ENCODE assay signal across 8 cellular contexts in the genomic region with DNA sequence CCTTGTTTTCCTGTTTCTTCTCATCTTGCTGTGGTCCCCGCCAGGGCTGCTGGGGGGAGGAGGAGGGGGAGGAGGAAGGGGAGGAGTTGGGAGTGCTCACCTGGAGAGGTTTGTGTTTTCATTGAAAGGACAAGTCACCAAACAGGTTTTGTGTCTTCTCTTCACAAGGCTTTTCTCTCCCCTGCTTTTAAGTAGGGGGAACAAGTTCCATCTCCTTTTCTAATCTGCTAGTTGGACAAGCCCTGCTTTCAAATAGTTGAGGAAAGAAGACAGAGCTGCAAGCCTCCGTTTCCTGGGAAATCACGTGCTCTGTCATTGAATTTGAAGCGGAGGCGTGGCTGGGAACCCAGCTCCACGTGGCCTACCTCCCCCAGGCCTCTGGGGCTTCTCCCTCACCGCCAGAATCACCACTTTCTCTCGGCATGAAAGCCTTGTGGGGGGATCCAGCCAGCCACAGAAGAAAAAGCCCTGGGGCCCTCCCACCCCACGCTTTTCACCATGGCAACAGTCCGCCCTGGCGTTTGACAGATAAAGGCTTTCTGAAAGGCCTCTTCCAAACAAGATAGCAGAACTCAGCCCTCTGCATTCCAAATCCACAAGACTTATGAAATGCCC. TPM values are rescaled to one million over a fixed set of nuclear protein-coding genes. Genes with fewer than 3 reads are reported as not detected.
A peak's percentile ranks its signal among the peaks of the same experiment; 100 is the strongest.
DNase-seq lines count a peak whose midpoint lies in the region; ATAC-seq, FAIRE-seq and TF ChIP-seq lines count a peak whose summit lies in the region.

No MANE protein-coding gene starts in this region.

- H3K27ac ChIP-seq in BLaER1 (no peak overlapping the region; the same call in 1 of the 2 replicates), pancreas (peak overlapping the region; percentile 77 to 91 (median 90))

- no peaks in the 10 kb centered on the region for H3K27me3 ChIP-seq in BLaER1
- no peaks in the 10 kb centered on the region for H3K27me3 ChIP-seq in pancreas

- H4K20me1 ChIP-seq in BLaER1 = no peaks in the 10 kb centered on the region

- intact Hi-C loops in pancreas (cut with DNase I) = no loop called here

- H3K9me3 ChIP-seq in BLaER1 = no peaks in the 10 kb centered on the region
- no peaks in the 10 kb centered on the region for H3K9me3 ChIP-seq in pancreas

- peak; percentile 26 for DNase-seq in HPDE6-E6E7 (ENCODE audit: extremely low spot score)
- peak; percentile 78 for DNase-seq in activated CD8-positive, alpha-beta memory T cell treated with anti-CD3 and anti-CD28 coated beads for 24 hours
- DNase-seq in fibroblast of peridontal ligament (ENCODE audit: extremely low read depth) = peak; percentile 12
- peak in 5 of 6 donors; percentile 48 to 68 (median 62) for DNase-seq in pancreas
- no peak for DNase-seq in NCI-H1930 (lab: John Stamatoyannopoulos, UW)

- H3K4me3 ChIP-seq in BLaER1 = no peak overlapping the region
- no peak overlapping the region for H3K4me3 ChIP-seq in pancreas

- WGBS in pancreas, 2 donors = 14 to 22% methylated on average over 11 of the region's 11 CpGs

- ATAC-seq in pancreas = peak; percentile 47 to 67 (median 60)
- no peak for ATAC-seq in GM18498 (IDR thresholded peaks at IDR 0.05; ENCODE audit: unreplicated experiment)
- ATAC-seq in GM18502 (IDR thresholded peaks at IDR 0.05; ENCODE audit: poor library complexity, unreplicated experiment) = no peak

- H3K36me3 ChIP-seq in BLaER1 (peaks cover 8% of the 10 kb centered on the region), pancreas (peaks cover 0 to 7% (median 0%) of the 10 kb centered on the region in 3 donors)

- no peak overlapping the region; the same call in 1 of the 2 replicates for H3K9ac ChIP-seq in BLaER1

- TF ChIP-seq CTCF in pancreas (IDR thresholded peaks at IDR 0.05) = no peak

- H3K4me1 ChIP-seq in BLaER1 (peaks cover 88% of the 10 kb centered on the region), pancreas (peaks cover 14 to 21% (median 17%) of the 10 kb centered on the region in 3 donors)

- peak overlapping the region; percentile 55 for H3K4me2 ChIP-seq in BLaER1

- no peak for FAIRE-seq in pancreas (lab: Jason Lieb, UNC)

RNA-seq across cellular contexts. Expression of gene PROSER2, which starts 51.5 kb away (rescaled TPM):
- total RNA-seq in pancreas = 10 to 100 TPM in 3 of 6 donors, 1 to 10 TPM in 3; 5.7 to 21.2 (median 11.1) TPM
- 10 to 100 TPM in 1 of 2 donors, 1 to 10 TPM in 1; 8.1 to 12.4 TPM for polyA plus RNA-seq in pancreas

Comparison
In these comparisons a context has a peak if more than half of its experiments do, and no peak if none do; other contexts are left out.
1. DNase-seq: peak in HPDE6-E6E7 (single experiment), activated CD8-positive, alpha-beta memory T cell treated with anti-CD3 and anti-CD28 coated beads for 24 hours (single experiment), fibroblast of peridontal ligament (single experiment) and pancreas (5 of 6); none in NCI-H1930 (0 of 2).
2. ATAC-seq: peak in pancreas (4 of 4); none in GM18498 (single experiment) and GM18502 (single experiment).